34 cellular contexts compared by ENCODE assay signal in the genomic region with DNA sequence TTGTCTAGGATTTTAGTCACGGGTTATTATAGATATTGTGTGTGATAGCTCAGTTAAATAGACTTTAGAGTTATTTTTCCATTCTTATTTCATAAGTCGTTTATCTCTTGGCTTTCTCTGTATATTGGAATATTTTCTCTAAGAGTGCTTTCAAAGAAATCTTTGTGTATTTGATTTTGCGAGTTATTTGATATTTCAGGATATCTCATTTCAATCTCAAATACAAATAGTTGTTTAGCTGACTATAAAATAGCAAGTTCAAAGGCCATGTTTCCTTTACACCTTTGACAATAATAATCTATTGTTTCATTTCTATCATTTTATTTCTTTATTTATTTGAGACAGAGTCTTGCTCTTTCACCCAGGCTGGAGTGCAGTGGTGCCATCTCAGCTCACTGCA. TPM values are rescaled to one million over a fixed set of nuclear protein-coding genes. Genes with fewer than 3 reads are reported as not detected.
"Had no signal": no experiment of that assay in that cellular context is flagged by ENCODE, and none has a peak within 500 bp of the region (broad histone marks: within the 10 kb centered on the region; RNA-seq: fewer than 3 reads in every experiment).

No MANE protein-coding gene starts in this region.

- H3K4me1 ChIP-seq: ascending aorta, breast epithelium, colonic mucosa had no signal

- H3K9me3 ChIP-seq: ascending aorta, breast epithelium, colonic mucosa had no signal

- ATAC-seq: activated CD4-positive, alpha-beta T cell treated with anti-CD3 and anti-CD28 coated beads for 36 hours; activated CD8-positive, alpha-beta memory T cell treated with anti-CD3 and anti-CD28 coated beads, Interleukin-2, amount 10 ng/mL, durations not matched to agents 7 days and 5 days; activated CD8-positive, alpha-beta T cell treated with anti-CD3 and anti-CD28 coated beads, Interleukin-2, amount 10 ng/mL, durations not matched to agents 7 days and 5 days; activated naive CD4-positive, alpha-beta T cell treated with anti-CD3 and anti-CD28 coated beads, Interleukin-2, amount 50 U/mL, for 72 hours; activated T-cell treated with anti-CD3 and anti-CD28 coated beads, Interleukin-2, amount 50 U/mL, for 72 hours; esophagus mucosa; T-helper 17 cell had no signal

- DNase-seq: activated B cell treated with CpG ODN at 0.5 μM for 24 hours; activated CD4-positive, alpha-beta memory T cell treated with anti-CD3 and anti-CD28 coated beads for 36 hours; activated CD4-positive, alpha-beta T cell treated with anti-CD3 and anti-CD28 coated beads for 36 hours; activated CD4-positive, alpha-beta T cell treated with anti-CD3 and anti-CD28 coated beads, Interleukin-2, amount 10 ng/mL, durations not matched to agents 24 days and 14 days; activated CD4-positive, CD25-positive, alpha-beta regulatory T cell treated with anti-CD3 and anti-CD28 coated beads, Interleukin-2, amount 50 U/mL, for 72 hours; activated CD8-positive, alpha-beta memory T cell treated with anti-CD3 and anti-CD28 coated beads, Interleukin-2, amount 10 ng/mL, durations not matched to agents 7 days and 5 days; activated CD8-positive, alpha-beta memory T cell treated with anti-CD3 and anti-CD28 coated beads, Interleukin-2, amount 50 U/mL, for 4 hours; activated CD8-positive, alpha-beta T cell treated with anti-CD3 and anti-CD28 coated beads, Interleukin-2, amount 10 ng/mL, durations not matched to agents 7 days and 5 days; activated gamma-delta T cell; activated naive CD4-positive, alpha-beta T cell; activated naive CD4-positive, alpha-beta T cell treated with anti-CD3 and anti-CD28 coated beads, Interleukin-2, amount 10 ng/mL, durations not matched to agents 7 days and 5 days; activated naive CD8-positive, alpha-beta T cell treated with anti-CD3 and anti-CD28 coated beads, Interleukin-2, amount 10 ng/mL, durations not matched to agents 7 days and 5 days; activated T-cell treated with anti-CD3 and anti-CD28 coated beads, Interleukin-2, amount 50 U/mL, for 1 hour; activated T-cell treated with anti-CD3 and anti-CD28 coated beads, Interleukin-2, amount 50 U/mL, for 72 hours; central memory CD4-positive, alpha-beta T cell; cerebellar nuclear complex; colonic mucosa; dorsolateral prefrontal cortex; effector memory CD4-positive, alpha-beta T cell; endodermal cell; foreskin fibroblast; head of caudate nucleus; T-helper 1 cell; T-helper 17 cell; T1000; WERI-Rb-1 had no signal

- H3K27ac Mint-ChIP-seq: activated B cell treated with CpG ODN at 0.5 μM for 24 hours; activated CD4-positive, alpha-beta memory T cell treated with anti-CD3 and anti-CD28 coated beads for 36 hours; activated CD4-positive, alpha-beta T cell treated with anti-CD3 and anti-CD28 coated beads for 36 hours; activated CD4-positive, alpha-beta T cell treated with anti-CD3 and anti-CD28 coated beads, Interleukin-2, amount 10 ng/mL, durations not matched to agents 24 days and 14 days; activated CD8-positive, alpha-beta memory T cell treated with anti-CD3 and anti-CD28 coated beads, Interleukin-2, amount 10 ng/mL, durations not matched to agents 7 days and 5 days; activated CD8-positive, alpha-beta T cell treated with anti-CD3 and anti-CD28 coated beads, Interleukin-2, amount 10 ng/mL, durations not matched to agents 7 days and 5 days; activated naive CD4-positive, alpha-beta T cell treated with anti-CD3 and anti-CD28 coated beads, Interleukin-2, amount 10 ng/mL, durations not matched to agents 7 days and 5 days; activated naive CD4-positive, alpha-beta T cell treated with anti-CD3 and anti-CD28 coated beads, Interleukin-2, amount 50 U/mL, for 72 hours; activated naive CD8-positive, alpha-beta T cell treated with anti-CD3 and anti-CD28 coated beads, Interleukin-2, amount 10 ng/mL, durations not matched to agents 7 days and 5 days; activated T-cell treated with anti-CD3 and anti-CD28 coated beads, Interleukin-2, amount 50 U/mL, for 72 hours; brain; dendritic cell treated with granulocyte-macrophage colony-stimulating factor and Interleukin-4, amounts not matched to agents 40 ng/mL and 50 ng/mL, for 4 days; endodermal cell; T-helper 17 cell; T-helper 2 cell treated with Interferon-gamma antibody and Interleukin-4, amounts not matched to agents 5 μg/mL and 100 μg/mL, for 36 hours had no signal

- H3K27me3 Mint-ChIP-seq: activated B cell treated with CpG ODN at 0.5 μM for 24 hours; activated CD4-positive, alpha-beta memory T cell treated with anti-CD3 and anti-CD28 coated beads for 36 hours; activated CD4-positive, alpha-beta T cell treated with anti-CD3 and anti-CD28 coated beads for 36 hours; activated CD8-positive, alpha-beta memory T cell treated with anti-CD3 and anti-CD28 coated beads, Interleukin-2, amount 10 ng/mL, durations not matched to agents 7 days and 5 days; activated naive CD4-positive, alpha-beta T cell treated with anti-CD3 and anti-CD28 coated beads, Interleukin-2, amount 10 ng/mL, durations not matched to agents 7 days and 5 days; activated naive CD8-positive, alpha-beta T cell treated with anti-CD3 and anti-CD28 coated beads, Interleukin-2, amount 10 ng/mL, durations not matched to agents 7 days and 5 days; brain; dendritic cell treated with granulocyte-macrophage colony-stimulating factor and Interleukin-4, amounts not matched to agents 40 ng/mL and 50 ng/mL, for 4 days had no signal

- H3K36me3 ChIP-seq: ascending aorta, breast epithelium, cardiac muscle cell, colonic mucosa, WERI-Rb-1 had no signal

- H3K4me1 Mint-ChIP-seq: activated B cell treated with CpG ODN at 0.5 μM for 24 hours; activated CD8-positive, alpha-beta memory T cell treated with anti-CD3 and anti-CD28 coated beads, Interleukin-2, amount 10 ng/mL, durations not matched to agents 7 days and 5 days; activated naive CD4-positive, alpha-beta T cell treated with anti-CD3 and anti-CD28 coated beads, Interleukin-2, amount 10 ng/mL, durations not matched to agents 7 days and 5 days; activated naive CD8-positive, alpha-beta T cell treated with anti-CD3 and anti-CD28 coated beads, Interleukin-2, amount 10 ng/mL, durations not matched to agents 7 days and 5 days; brain had no signal

- H3K9me3 Mint-ChIP-seq: activated B cell treated with CpG ODN at 0.5 μM for 24 hours; activated CD4-positive, alpha-beta memory T cell treated with anti-CD3 and anti-CD28 coated beads for 36 hours; activated CD4-positive, alpha-beta T cell treated with anti-CD3 and anti-CD28 coated beads, Interleukin-2, amount 10 ng/mL, durations not matched to agents 24 days and 14 days; activated naive CD4-positive, alpha-beta T cell treated with anti-CD3 and anti-CD28 coated beads, Interleukin-2, amount 10 ng/mL, durations not matched to agents 7 days and 5 days; activated naive CD4-positive, alpha-beta T cell treated with anti-CD3 and anti-CD28 coated beads, Interleukin-2, amount 50 U/mL, for 72 hours; activated naive CD8-positive, alpha-beta T cell treated with anti-CD3 and anti-CD28 coated beads, Interleukin-2, amount 10 ng/mL, durations not matched to agents 7 days and 5 days; activated T-cell treated with anti-CD3 and anti-CD28 coated beads, Interleukin-2, amount 50 U/mL, for 72 hours; brain; dendritic cell treated with granulocyte-macrophage colony-stimulating factor and Interleukin-4, amounts not matched to agents 40 ng/mL and 50 ng/mL, for 4 days; endodermal cell; T-helper 2 cell treated with Interferon-gamma antibody and Interleukin-4, amounts not matched to agents 5 μg/mL and 100 μg/mL, for 36 hours had no signal

- H3K4me3 Mint-ChIP-seq: activated B cell treated with CpG ODN at 0.5 μM for 24 hours; activated CD4-positive, alpha-beta memory T cell treated with anti-CD3 and anti-CD28 coated beads for 36 hours; activated CD4-positive, alpha-beta T cell treated with anti-CD3 and anti-CD28 coated beads for 36 hours; activated CD4-positive, alpha-beta T cell treated with anti-CD3 and anti-CD28 coated beads, Interleukin-2, amount 10 ng/mL, durations not matched to agents 24 days and 14 days; activated CD8-positive, alpha-beta memory T cell treated with anti-CD3 and anti-CD28 coated beads, Interleukin-2, amount 10 ng/mL, durations not matched to agents 7 days and 5 days; activated CD8-positive, alpha-beta T cell treated with anti-CD3 and anti-CD28 coated beads, Interleukin-2, amount 10 ng/mL, durations not matched to agents 7 days and 5 days; activated naive CD4-positive, alpha-beta T cell treated with anti-CD3 and anti-CD28 coated beads, Interleukin-2, amount 10 ng/mL, durations not matched to agents 7 days and 5 days; activated naive CD8-positive, alpha-beta T cell treated with anti-CD3 and anti-CD28 coated beads, Interleukin-2, amount 10 ng/mL, durations not matched to agents 7 days and 5 days; activated T-cell treated with anti-CD3 and anti-CD28 coated beads, Interleukin-2, amount 50 U/mL, for 72 hours; brain; dendritic cell treated with granulocyte-macrophage colony-stimulating factor and Interleukin-4, amounts not matched to agents 40 ng/mL and 50 ng/mL, for 4 days; endodermal cell; T-helper 17 cell; T-helper 2 cell treated with Interferon-gamma antibody and Interleukin-4, amounts not matched to agents 5 μg/mL and 100 μg/mL, for 36 hours had no signal

- H3K27ac ChIP-seq: ascending aorta, breast epithelium, cardiac muscle cell, colonic mucosa, dorsolateral prefrontal cortex, WERI-Rb-1 had no signal

- H3K27me3 ChIP-seq: ascending aorta, breast epithelium, cardiac muscle cell, colonic mucosa, dorsolateral prefrontal cortex had no signal

- H3K4me3 ChIP-seq: ascending aorta, breast epithelium, cardiac muscle cell, colonic mucosa, dorsolateral prefrontal cortex had no signal

RNA-seq across cellular contexts. Expression of gene STK31, which starts 55.9 kb away (rescaled TPM):
- total RNA-seq: activated CD4-positive, alpha-beta memory T cell treated with anti-CD3 and anti-CD28 coated beads for 36 hours; activated CD4-positive, alpha-beta T cell treated with anti-CD3 and anti-CD28 coated beads, Interleukin-2, amount 10 ng/mL, durations not matched to agents 24 days and 14 days had no signal
